8 cellular contexts compared by ENCODE assay signal in the genomic region with DNA sequence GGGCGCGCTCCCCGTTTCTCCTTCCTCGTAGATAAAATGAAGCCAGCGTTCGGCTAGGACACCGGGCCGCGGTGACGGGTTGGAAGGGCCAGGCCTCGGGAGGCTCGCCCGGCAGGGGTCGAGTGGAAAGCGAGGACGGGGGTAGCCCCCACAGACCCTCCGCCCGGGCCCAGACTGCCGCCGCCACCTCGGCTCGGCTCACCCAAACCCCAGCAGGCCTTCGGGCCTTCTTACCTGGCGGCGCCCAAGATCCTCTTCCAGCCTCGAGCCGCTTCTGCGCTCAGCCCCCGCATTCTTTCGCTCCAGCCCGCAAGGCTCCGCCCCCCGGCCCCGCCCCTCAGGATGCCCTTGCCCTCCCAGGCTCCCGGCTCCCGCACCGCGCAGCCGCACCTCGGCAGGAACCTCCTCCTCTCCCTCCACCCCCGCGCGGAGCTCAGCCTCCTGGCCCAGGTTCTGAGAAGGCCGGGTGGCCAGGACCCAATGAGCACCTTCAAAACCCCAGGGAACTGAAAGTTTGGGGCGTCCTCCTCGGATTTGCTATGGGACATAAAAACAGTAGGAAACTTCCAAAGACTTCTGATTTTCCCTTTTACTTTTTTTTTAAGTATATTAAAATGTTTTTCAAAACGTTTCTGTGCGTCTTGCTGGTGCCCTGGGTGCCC. TPM values are rescaled to one million over a fixed set of nuclear protein-coding genes. Genes with fewer than 3 reads are reported as not detected.
DNase-seq lines count a peak whose midpoint lies in the region; ATAC-seq and TF ChIP-seq lines count a peak whose summit lies in the region.

A gene with protein sequence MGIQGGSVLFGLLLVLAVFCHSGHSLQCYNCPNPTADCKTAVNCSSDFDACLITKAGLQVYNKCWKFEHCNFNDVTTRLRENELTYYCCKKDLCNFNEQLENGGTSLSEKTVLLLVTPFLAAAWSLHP (minus strand): TSS at position 276 of the 662 bp plus-strand sequence. CDS start 13,978 bp downstream, outside the sequence.

- ATAC-seq in HG02798 (IDR thresholded peaks at IDR 0.05; ENCODE audit: poor library complexity, unreplicated experiment) = peak; percentile 65
- ATAC-seq in T-helper 17 cell = peak; percentile 79
- ATAC-seq in heart right ventricle = peak; percentile 96 to 97 (median 96)
- ATAC-seq in upper lobe of left lung (ENCODE audit: low FRiP score in 2 of 2) = peak; percentile 97

- H3K36me3 ChIP-seq in heart right ventricle (peaks cover 0 to 28% (median 0%) of the 10 kb centered on the region in 9 donors), upper lobe of left lung (peaks cover 0 to 13% (median 0%) of the 10 kb centered on the region in 4 donors)

- H3K4me3 Mint-ChIP-seq in T-helper 17 cell = peak within 1 kb of the TSS; percentile 91

- H3K27ac ChIP-seq in heart right ventricle (peak within 1 kb of the TSS; percentile 94 to 100 (median 96)), upper lobe of left lung (peak within 1 kb of the TSS; percentile 96 to 98 (median 96))

- peaks cover 38% of the 10 kb centered on the region for H3K4me1 Mint-ChIP-seq in T-helper 17 cell

- TF ChIP-seq POLR2A in upper lobe of left lung (IDR thresholded peaks at IDR 0.05) = peak; percentile 19 to 98 (median 97)

- no peaks in the 10 kb centered on the region for H3K27me3 Mint-ChIP-seq in T-helper 17 cell

- no peaks in the 10 kb centered on the region for H3K27me3 ChIP-seq in heart right ventricle
- H3K27me3 ChIP-seq in upper lobe of left lung = no peaks in the 10 kb centered on the region

- H3K4me1 ChIP-seq in heart right ventricle (peaks cover 9 to 52% (median 45%) of the 10 kb centered on the region in 9 donors), upper lobe of left lung (peaks cover 26 to 48% (median 36%) of the 10 kb centered on the region in 4 donors)

- TF ChIP-seq CTCF in GM13976 (IDR thresholded peaks at IDR 0.05; ENCODE audit: borderline replicate concordance, control extremely low read depth, extremely low read depth, insufficient read depth, missing control alignments) (no peak), heart right ventricle (IDR thresholded peaks at IDR 0.05) (no peak), upper lobe of left lung (IDR thresholded peaks at IDR 0.05) (no peak)

- in situ Hi-C loops in GM13976 (cut with MboI; ENCODE audit: low sequenced_read_pairs, unreplicated experiment) = no loop called here

- TF ChIP-seq EP300 in upper lobe of left lung (IDR thresholded peaks at IDR 0.05) = peak in 1 of 4 donors; percentile 39

- peak; percentile 90 for DNase-seq in GM13976 (ENCODE audit: low spot score)
- peak; percentile 88 for DNase-seq in NCI-H1436 (lab: John Stamatoyannopoulos, UW)
- peak; percentile 76 to 92 (median 88) for DNase-seq in T-helper 17 cell
- DNase-seq in amniotic stem cell (lab: John Stamatoyannopoulos, UW) = peak; percentile 93
- DNase-seq in heart right ventricle = peak; percentile 98
- DNase-seq in posterior vena cava (ENCODE audit: low spot score) = peak; percentile 98
- peak; percentile 98 to 100 for DNase-seq in upper lobe of left lung

- intact Hi-C loops in heart right ventricle (cut with DNase I) (loop anchor here in 6 of 10 donors (2.0 to 10.0 kb wide), 7 partner anchors 19 to 481 kb away; a partner anchor contains a TSS), posterior vena cava (cut with DNase I) (loop anchor here in 1 of 2 donors (5.0 kb wide), 1 partner anchor 44 kb away; no protein-coding TSS in a partner anchor)

- H3K4me3 ChIP-seq in heart right ventricle (peak within 1 kb of the TSS; percentile 66 to 100 (median 84)), upper lobe of left lung (peak within 1 kb of the TSS; percentile 68 to 90 (median 77))

- H3K27ac Mint-ChIP-seq in T-helper 17 cell = peak within 1 kb of the TSS; percentile 92

- no peaks in the 10 kb centered on the region for H3K36me3 Mint-ChIP-seq in T-helper 17 cell (ENCODE audit: low read depth)

- WGBS in heart right ventricle, 2 donors = 0 to 1% methylated on average over 40 to 48 of the region's 48 CpGs
- WGBS in upper lobe of left lung, 2 donors = 1% methylated on average over 20 to 30 of the region's 48 CpGs

- H3K9me3 ChIP-seq in T-helper 17 cell (ENCODE audit: control insufficient read depth, low read length, poor library complexity, severe bottlenecking) (no peaks in the 10 kb centered on the region), heart right ventricle (no peaks in the 10 kb centered on the region), upper lobe of left lung (no peaks in the 10 kb centered on the region)

RNA-seq across cellular contexts. Expression of the gene that starts here (rescaled TPM):
- total RNA-seq in T-helper 17 cell = 10 to 100 TPM; 48.7 to 53.6 TPM
- 1,000 to 10,000 TPM in 3 of 10 donors, 100 to 1,000 TPM in 7; 676 to 1,261 (median 764) TPM for total RNA-seq in heart right ventricle
- polyA plus RNA-seq in heart right ventricle = 100 to 1,000 TPM; 120 to 758 TPM
- 1,000 to 10,000 TPM in 1 of 2 donors, 100 to 1,000 TPM in 1; 654 to 1,001 TPM for total RNA-seq in posterior vena cava
- 100 to 1,000 TPM in 5 of 6 donors, 10 to 100 TPM in 1; 57.6 to 914 (median 315) TPM for total RNA-seq in upper lobe of left lung

Comparison
In these comparisons a context has a peak if more than half of its experiments do, and no peak if none do; other contexts are left out.
1. Peak in every context shown above with its lines: DNase-seq, ATAC-seq, H3K4me3 ChIP-seq and H3K27ac ChIP-seq.